ENCODE assay signal across 11 cellular contexts in the genomic region with DNA sequence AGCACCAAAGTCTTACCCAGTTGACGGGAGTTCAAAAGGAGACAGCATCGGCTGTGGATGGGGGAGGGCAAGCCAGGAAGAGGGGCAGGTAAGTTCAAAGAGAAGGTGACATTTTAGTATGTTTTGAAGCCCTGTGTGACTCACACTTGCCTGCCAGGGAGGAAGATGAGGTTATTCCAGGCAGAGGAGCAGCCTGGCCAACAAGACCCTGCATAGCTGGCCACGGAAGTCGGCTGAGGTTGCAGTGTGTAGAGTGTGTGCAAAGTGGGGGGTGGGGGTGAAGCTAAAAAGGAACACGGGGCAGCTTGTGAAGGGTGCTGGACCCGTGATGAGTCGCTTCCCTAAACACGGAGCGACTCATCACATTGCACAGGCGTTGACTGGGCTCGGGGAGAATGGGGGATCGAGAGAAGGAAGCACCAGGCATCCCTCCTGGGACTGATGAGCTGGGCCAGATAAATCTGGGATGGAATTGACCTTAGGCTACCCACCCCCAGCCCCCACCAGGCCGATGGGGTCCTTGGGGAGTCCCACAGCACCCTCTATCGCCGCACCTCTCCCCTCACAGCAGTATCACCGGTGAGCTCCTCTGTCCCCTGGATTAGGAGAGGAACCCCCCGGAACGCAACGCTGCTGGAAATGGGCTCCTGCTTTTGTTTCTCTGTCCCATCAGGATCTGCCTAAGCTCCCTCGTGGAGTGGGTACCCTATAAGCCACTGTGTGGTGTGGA.
DNase-seq lines count a peak whose midpoint lies in the region; ATAC-seq and TF ChIP-seq lines count a peak whose summit lies in the region.
"Had no signal": no experiment of that assay in that cellular context is flagged by ENCODE, and none has a peak within 500 bp of the region (broad histone marks: within the 10 kb centered on the region; RNA-seq: fewer than 3 reads in every experiment).

No MANE protein-coding gene starts in this region.

- H3K36me3 ChIP-seq in adrenal gland (replicated peaks in 1 of 2) = no peaks in the 10 kb centered on the region
- H3K36me3 ChIP-seq: heart right ventricle had no signal

- no peaks in the 10 kb centered on the region for H3K9me3 ChIP-seq in adrenal gland (replicated peaks in 1 of 3)
- H3K9me3 ChIP-seq: heart right ventricle had no signal

- ATAC-seq in HG02938 (IDR thresholded peaks at IDR 0.05; ENCODE audit: unreplicated experiment) = no peak

- WGBS in adrenal gland, 4 donors = 63 to 85% (median 72%) methylated on average over 11 to 20 of the region's 20 CpGs

- H3K27ac ChIP-seq in adrenal gland = no peak overlapping the region

- H3K4me1 ChIP-seq in adrenal gland (replicated peaks in 1 of 2) = no peaks in the 10 kb centered on the region

- intact Hi-C loops in adrenal gland (cut with DNase I) = loop anchor here in 1 of 2 donors (10.0 kb wide), 2 partner anchors 468 to 948 kb away; no protein-coding TSS in a partner anchor

- TF ChIP-seq POLR2A in adrenal gland (IDR thresholded peaks at IDR 0.05) = no peak

- no peak overlapping the region for H3K4me3 ChIP-seq in adrenal gland
- H3K4me3 ChIP-seq: heart right ventricle had no signal

- no peak for TF ChIP-seq CTCF in adrenal gland (IDR thresholded peaks at IDR 0.05)

- H3K27me3 ChIP-seq in adrenal gland = no peaks in the 10 kb centered on the region

- DNase-seq in GDM1 (lab: John Stamatoyannopoulos, UW) (peak; percentile 54), adrenal gland (peak in 4 of 7 donors; percentile 25 to 56 (median 38)), AG08395 (ENCODE audit: low spot score) (no peak), retina (no peak), NCI-H510A (lab: John Stamatoyannopoulos, UW) (no peak)
- DNase-seq in activated CD4-positive, CD25-positive, alpha-beta regulatory T cell treated with anti-CD3 and anti-CD28 coated beads, Interleukin-2, amount 50 U/mL, for 72 hours = peak; percentile 56
- peak; percentile 63 for DNase-seq in stimulated activated CD4-positive, alpha-beta T cell treated with anti-CD3 and anti-CD28 coated beads, Interleukin-4, amount 100 ng/mL, for 1 hour
- DNase-seq: DMS 273 treated with DMSO at 0.1 percent for 48 hours, heart right ventricle, NCI-H1048 had no signal

Comparison
In these comparisons a context has a peak if more than half of its experiments do, and no peak if none do; other contexts are left out.
1. DNase-seq: peak in GDM1 (single experiment), activated CD4-positive, CD25-positive, alpha-beta regulatory T cell treated with anti-CD3 and anti-CD28 coated beads, Interleukin-2, amount 50 U/mL, for 72 hours (single experiment), adrenal gland (4 of 7) and stimulated activated CD4-positive, alpha-beta T cell treated with anti-CD3 and anti-CD28 coated beads, Interleukin-4, amount 100 ng/mL, for 1 hour (single experiment); none in AG08395 (single experiment), retina (single experiment) and NCI-H510A (single experiment).